17 cellular contexts compared by ENCODE assay signal in the genomic region with DNA sequence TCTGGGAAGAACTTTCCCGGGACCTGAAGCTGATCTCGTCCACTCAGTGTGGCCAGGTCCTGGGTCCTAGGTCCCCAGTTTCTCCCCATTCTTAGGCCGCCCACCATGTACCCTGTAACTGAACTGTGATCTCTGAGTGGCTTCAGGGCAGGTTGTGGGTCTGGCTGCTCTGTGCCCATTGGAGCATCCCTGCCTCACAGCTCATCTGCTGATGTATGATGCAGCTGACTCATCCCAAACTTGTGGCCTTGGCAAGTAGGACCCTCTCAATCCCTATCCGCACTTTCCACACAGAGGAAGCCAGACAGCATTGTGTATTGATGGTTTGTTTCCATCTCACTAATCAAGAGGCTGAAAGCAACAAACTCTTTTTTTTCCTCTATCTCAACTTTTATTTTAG.
DNase-seq lines count a peak whose midpoint lies in the region; TF ChIP-seq lines count a peak whose summit lies in the region.
"Had no signal": no experiment of that assay in that cellular context is flagged by ENCODE, and none has a peak within 500 bp of the region (broad histone marks: within the 10 kb centered on the region; RNA-seq: fewer than 3 reads in every experiment).

No MANE protein-coding gene starts in this region.

- H3K4me3 Mint-ChIP-seq in dendritic cell treated with granulocyte-macrophage colony-stimulating factor and Interleukin-4, amounts not matched to agents 40 ng/mL and 50 ng/mL, for 4 days: no peak overlapping the region

- no peaks in the 10 kb centered on the region for H3K36me3 Mint-ChIP-seq in dendritic cell treated with granulocyte-macrophage colony-stimulating factor and Interleukin-4, amounts not matched to agents 40 ng/mL and 50 ng/mL, for 4 days (ENCODE audit: low read depth)

- no peak for TF ChIP-seq CTCF in DOHH2 (IDR thresholded peaks at IDR 0.05; ENCODE audit: low read depth, low read length, poor library complexity, severe bottlenecking)
- TF ChIP-seq CTCF in OCI-LY1 (IDR thresholded peaks at IDR 0.05; ENCODE audit: low read length): no peak

- H4K20me1 ChIP-seq in DOHH2 (ENCODE audit: control insufficient read depth, insufficient read depth, low read depth, low read length): no peaks in the 10 kb centered on the region
- no peaks in the 10 kb centered on the region for H4K20me1 ChIP-seq in OCI-LY1 (ENCODE audit: insufficient read depth, low read length)

- H3K4me2 ChIP-seq in DOHH2 (ENCODE audit: low read length) (peak overlapping the region; percentile 25; the same call in 1 of the 2 replicates), OCI-LY1 (ENCODE audit: low read length) (peak overlapping the region; percentile 30; the same call in 1 of the 2 replicates)
- H3K4me2 ChIP-seq: PC-9 had no signal

- intact Hi-C loops in dendritic cell treated with granulocyte-macrophage colony-stimulating factor and Interleukin-4, amounts not matched to agents 40 ng/mL and 50 ng/mL, for 4 days (cut with micrococcal nuclease): no loop called here

- peaks cover 98% of the 10 kb centered on the region for H3K4me1 Mint-ChIP-seq in dendritic cell treated with granulocyte-macrophage colony-stimulating factor and Interleukin-4, amounts not matched to agents 40 ng/mL and 50 ng/mL, for 4 days (ENCODE audit: low read depth)

- H3K79me2 ChIP-seq in DOHH2 (ENCODE audit: control insufficient read depth, low read length): no peaks in the 10 kb centered on the region
- H3K79me2 ChIP-seq in OCI-LY1 (ENCODE audit: insufficient read depth, low read length): no peaks in the 10 kb centered on the region

- H3K9ac ChIP-seq in OCI-LY1 (ENCODE audit: low read length): no peak overlapping the region; the same call in 1 of the 2 replicates

- DNase-seq in activated T-cell treated with anti-CD3 and anti-CD28 coated beads for 4 hours (no peak), DMS 273 treated with DMSO at 0.1 percent for 48 hours (lab: John Stamatoyannopoulos, UW) (no peak)
- DNase-seq in stimulated activated CD4-positive, alpha-beta T cell treated with anti-CD3 and anti-CD28 coated beads, Interleukin-12 subunit alpha, Interleukin-12 subunit beta, amount 100 ng/mL, for 4 hours: no peak
- DNase-seq: activated CD4-positive, alpha-beta T cell treated with anti-CD3 and anti-CD28 coated beads for 1 hour; activated naive CD4-positive, alpha-beta T cell; AML-193; colonic mucosa; NCI-H1436; NCI-H748 treated with DMSO at 0.1 percent for 48 hours; pancreas; PC-9; stimulated activated CD4-positive, alpha-beta T cell treated with anti-CD3 and anti-CD28 coated beads, Interleukin-4, amount 100 ng/mL, for 1 hour had no signal

- peaks cover 66% of the 10 kb centered on the region for H3K4me1 ChIP-seq in DOHH2 (ENCODE audit: control insufficient read depth, low read length)
- H3K4me1 ChIP-seq in OCI-LY1 (ENCODE audit: insufficient read depth, low read length, severe bottlenecking): peaks cover 80% of the 10 kb centered on the region
- H3K4me1 ChIP-seq: colonic mucosa, pancreas, SJSA1 had no signal

- no peak overlapping the region for H3K4me3 ChIP-seq in DOHH2 (ENCODE audit: low read length)
- no peak overlapping the region for H3K4me3 ChIP-seq in OCI-LY1 (ENCODE audit: low read depth, low read length, poor library complexity, severe bottlenecking)
- no peak overlapping the region for H3K4me3 ChIP-seq in skin epidermis
- H3K4me3 ChIP-seq: colonic mucosa, pancreas, PC-9, SJSA1 had no signal

- H3K27ac ChIP-seq in DOHH2 (ENCODE audit: low read depth, low read length) (no peak overlapping the region), OCI-LY1 (ENCODE audit: low read depth, low read length, poor library complexity, severe bottlenecking) (peak overlapping the region; percentile 79), skin epidermis (peak overlapping the region in 18 of 21 experiments; percentile 1 to 97 (median 84))
- H3K27ac ChIP-seq: SJSA1 had no signal

- H3K27me3 ChIP-seq in DOHH2 (ENCODE audit: control insufficient read depth, low read length) (no peaks in the 10 kb centered on the region), OCI-LY1 (ENCODE audit: insufficient read depth, low read length) (no peaks in the 10 kb centered on the region)
- H3K27me3 ChIP-seq: colonic mucosa, pancreas, SJSA1 had no signal

- no peak overlapping the region for H2AFZ ChIP-seq in OCI-LY1 (ENCODE audit: low read length)
- H2AFZ ChIP-seq: PC-9 had no signal

- no peaks in the 10 kb centered on the region for H3K27me3 Mint-ChIP-seq in dendritic cell treated with granulocyte-macrophage colony-stimulating factor and Interleukin-4, amounts not matched to agents 40 ng/mL and 50 ng/mL, for 4 days

- no peaks in the 10 kb centered on the region for H3K9me3 Mint-ChIP-seq in dendritic cell treated with granulocyte-macrophage colony-stimulating factor and Interleukin-4, amounts not matched to agents 40 ng/mL and 50 ng/mL, for 4 days

- H3F3A ChIP-seq in DOHH2 (ENCODE audit: control insufficient read depth, insufficient read depth) (peaks cover 7% of the 10 kb centered on the region; the same call in 1 of the 2 replicates), OCI-LY1 (ENCODE audit: insufficient read depth, low read length) (no peaks in the 10 kb centered on the region)

- H3K9me3 ChIP-seq in DOHH2 (ENCODE audit: control insufficient read depth, insufficient read depth, low read length): no peaks in the 10 kb centered on the region
- H3K9me3 ChIP-seq in OCI-LY1 (ENCODE audit: low read length): no peaks in the 10 kb centered on the region
- H3K9me3 ChIP-seq: colonic mucosa, pancreas, SJSA1 had no signal

- peak overlapping the region; percentile 100 for H3K27ac Mint-ChIP-seq in dendritic cell treated with granulocyte-macrophage colony-stimulating factor and Interleukin-4, amounts not matched to agents 40 ng/mL and 50 ng/mL, for 4 days

- no peaks in the 10 kb centered on the region for H3K9me2 ChIP-seq in DOHH2 (replicated peaks; ENCODE audit: control insufficient read depth, low read length)
- no peaks in the 10 kb centered on the region for H3K9me2 ChIP-seq in OCI-LY1 (ENCODE audit: low read depth, low read length)

- H3K36me3 ChIP-seq in DOHH2 (ENCODE audit: control insufficient read depth, low read length) (no peaks in the 10 kb centered on the region), OCI-LY1 (ENCODE audit: insufficient read depth, low read length) (no peaks in the 10 kb centered on the region)
- H3K36me3 ChIP-seq: colonic mucosa, pancreas, SJSA1 had no signal
